ENCODE assay signal across 8 cellular contexts in genomic region chr17:58006563-58006923, GRCh38. TPM values are rescaled to one million over a fixed set of nuclear protein-coding genes. Genes with fewer than 3 reads are reported as not detected.
A peak's percentile ranks its signal among the peaks of the same experiment; 100 is the strongest.
DNase-seq lines count a peak whose midpoint lies in the region; ATAC-seq and TF ChIP-seq lines count a peak whose summit lies in the region.

No MANE protein-coding gene starts in this region.

- peak overlapping the region; percentile 91 to 100 for H3K9ac ChIP-seq in stomach smooth muscle (ENCODE audit: low read length in 2 of 2)

- peaks cover 51 to 52% of the 10 kb centered on the region in 2 donors for H3K4me1 Mint-ChIP-seq in natural killer cell

- POLR2A ChIA-PET in OCI-LY7 (lab: Charles Lee), result interaction anchor here (0.7 to 2.4 kb wide), 11 partner anchors 10 to 465 kb away, joined by 3 to 16 read pairs (median 4); partner anchors contain the start of gene DYNLL2

- no peaks in the 10 kb centered on the region for H3K27me3 ChIP-seq in stomach smooth muscle (ENCODE audit: control insufficient read depth in 1 of 2, insufficient read depth in 2 of 2, low read length in 2 of 2)

- H3K4me3 ChIP-seq in GM12865 (ENCODE audit: low read depth, low read length) (peak overlapping the region; percentile 89), OCI-LY7 (ENCODE audit: low read depth, low read length, poor library complexity, severe bottlenecking) (peak overlapping the region; percentile 96), stomach smooth muscle (ENCODE audit: low read length in 2 of 2) (peak overlapping the region; percentile 76 to 100)

- intact Hi-C loops in OCI-LY7 (cut with micrococcal nuclease; ENCODE audit: unreplicated experiment), result loop anchor here (10.0 kb wide), 1 partner anchor 452 kb away; no protein-coding TSS in a partner anchor
- intact Hi-C loops in natural killer cell (cut with micrococcal nuclease), result loop anchor here (2.0 to 10.0 kb wide), 5 partner anchors 20 to 508 kb away; partner anchors contain the start of genes DYNLL2, MKS1 and MTMR4

- H4K20me1 ChIP-seq in OCI-LY7 (ENCODE audit: insufficient read depth, low read length), result peaks cover 47% of the 10 kb centered on the region

- no TSS peak for BruUV-seq in OCI-LY7 (replicated peaks; lab: Mats Ljungman, UMichigan)

- H3K9me3 ChIP-seq in OCI-LY7 (ENCODE audit: low read length), result no peaks in the 10 kb centered on the region
- no peaks in the 10 kb centered on the region for H3K9me3 ChIP-seq in stomach smooth muscle (ENCODE audit: control insufficient read depth in 2 of 2, low read length in 2 of 2)

- H3K79me2 ChIP-seq in OCI-LY7 (ENCODE audit: insufficient read depth, low read depth, low read length), result peaks cover 67% of the 10 kb centered on the region

- H3K36me3 Mint-ChIP-seq in natural killer cell, result peaks cover 16% of the 10 kb centered on the region

- DNase-seq in GM12865 (ENCODE audit: low read depth), result peak; percentile 77
- peak; percentile 81 for DNase-seq in HT-29 (ENCODE audit: low spot score)
- peak; percentile 73 for DNase-seq in OCI-LY7 (ENCODE audit: low spot score)
- DNase-seq in activated T-cell treated with anti-CD3 and anti-CD28 coated beads, Interleukin-2, amount 50 U/mL, for 48 hours, result peak; percentile 81 to 82
- DNase-seq in fibroblast of gingiva (ENCODE audit: low read depth), result peak; percentile 69
- DNase-seq in natural killer cell, result no peak

- peak overlapping the region; percentile 99 for H3K4me3 Mint-ChIP-seq in natural killer cell

- no peak for TF ChIP-seq CTCF in GM12865 (IDR thresholded peaks at IDR 0.05; ENCODE audit: insufficient read depth, low read depth, low read length, missing control alignments)
- no peak for TF ChIP-seq CTCF in OCI-LY7 (conservative IDR thresholded peaks at IDR 0.05; ENCODE audit: low read length)
- no peak for TF ChIP-seq CTCF in natural killer cell (IDR thresholded peaks at IDR 0.05)

- CTCF ChIA-PET in OCI-LY7 (lab: Charles Lee; ENCODE audit: unreplicated experiment), result no interaction called here

- H3K9me3 Mint-ChIP-seq in natural killer cell, result no peaks in the 10 kb centered on the region

- H3K27ac Mint-ChIP-seq in natural killer cell, result peak overlapping the region; percentile 99

- H3K4me2 ChIP-seq in OCI-LY7 (ENCODE audit: low read length), result peak overlapping the region; percentile 83

- peak overlapping the region; percentile 89 for H3K27ac ChIP-seq in OCI-LY7 (ENCODE audit: low read depth, low read length, poor library complexity, severe bottlenecking)
- peak overlapping the region; percentile 99 for H3K27ac ChIP-seq in stomach smooth muscle (ENCODE audit: low read length)

- H3K4me1 ChIP-seq in OCI-LY7 (ENCODE audit: insufficient read depth, low read length, poor library complexity, severe bottlenecking) (peaks cover 51% of the 10 kb centered on the region), stomach smooth muscle (ENCODE audit: control insufficient read depth, insufficient read depth, low read length) (peaks cover 27% of the 10 kb centered on the region)

- peak; percentile 5 to 13 (median 7) for ATAC-seq in natural killer cell
- ATAC-seq in GM21526 (IDR thresholded peaks at IDR 0.05; ENCODE audit: low FRiP score, unreplicated experiment), result no peak

- no peaks in the 10 kb centered on the region for H3K9me2 ChIP-seq in OCI-LY7 (ENCODE audit: insufficient read depth, low read length)

- H2AFZ ChIP-seq in OCI-LY7 (ENCODE audit: low read length), result no peak overlapping the region; the same call in 1 of the 2 replicates

- H3K27me3 Mint-ChIP-seq in natural killer cell (ENCODE audit: low read depth in 2 of 2), result no peaks in the 10 kb centered on the region

- H3K36me3 ChIP-seq in OCI-LY7 (ENCODE audit: insufficient read depth, low read length), result peaks cover 54% of the 10 kb centered on the region
- peaks cover 19 to 34% of the 10 kb centered on the region in 2 donors for H3K36me3 ChIP-seq in stomach smooth muscle (ENCODE audit: control insufficient read depth in 2 of 2, insufficient read depth in 2 of 2, low read length in 2 of 2)

RNA-seq across cellular contexts. Expression of gene SRSF1, which starts 0.5 kb away (rescaled TPM):
- total RNA-seq in HT-29 (2014; rRNA removed; shearing (Covaris generic)), result 404 and 436 TPM in 2 replicates
- total RNA-seq in OCI-LY7 (2014; rRNA removed; shearing (Covaris generic)), result 582 and 677 TPM in 2 replicates
- 515 and 531 TPM in 2 replicates for total RNA-seq in OCI-LY7 (2022)
- 100 to 1,000 TPM; 125 to 157 (median 137) TPM for total RNA-seq in natural killer cell

RNA-seq across cellular contexts. Expression of gene VEZF1, which starts 18.5 kb away (rescaled TPM):
- 39.5 and 47.5 TPM in 2 replicates for total RNA-seq in HT-29 (2014; rRNA removed; shearing (Covaris generic))
- total RNA-seq in OCI-LY7 (2014; rRNA removed; shearing (Covaris generic)), result 19.0 and 22.6 TPM in 2 replicates
- total RNA-seq in OCI-LY7 (2022) (35.4 and 36.4 TPM in 2 replicates), natural killer cell (10 to 100 TPM; 49.8 to 64.6 (median 63.4) TPM)

RNA-seq across cellular contexts. Expression of gene CUEDC1, which starts 51.3 kb away (rescaled TPM):
- 37.6 and 45.5 TPM in 2 replicates for total RNA-seq in HT-29 (2014; rRNA removed; shearing (Covaris generic))
- total RNA-seq in OCI-LY7 (2014; rRNA removed; shearing (Covaris generic)), result not detected in 2 replicates
- 0.13 and 0.74 TPM in 2 replicates for total RNA-seq in OCI-LY7 (2022)
- total RNA-seq in natural killer cell, result 1 to 10 TPM; 1.5 to 3.7 (median 2.6) TPM
